9 cellular contexts compared by ENCODE assay signal in the genomic region with DNA sequence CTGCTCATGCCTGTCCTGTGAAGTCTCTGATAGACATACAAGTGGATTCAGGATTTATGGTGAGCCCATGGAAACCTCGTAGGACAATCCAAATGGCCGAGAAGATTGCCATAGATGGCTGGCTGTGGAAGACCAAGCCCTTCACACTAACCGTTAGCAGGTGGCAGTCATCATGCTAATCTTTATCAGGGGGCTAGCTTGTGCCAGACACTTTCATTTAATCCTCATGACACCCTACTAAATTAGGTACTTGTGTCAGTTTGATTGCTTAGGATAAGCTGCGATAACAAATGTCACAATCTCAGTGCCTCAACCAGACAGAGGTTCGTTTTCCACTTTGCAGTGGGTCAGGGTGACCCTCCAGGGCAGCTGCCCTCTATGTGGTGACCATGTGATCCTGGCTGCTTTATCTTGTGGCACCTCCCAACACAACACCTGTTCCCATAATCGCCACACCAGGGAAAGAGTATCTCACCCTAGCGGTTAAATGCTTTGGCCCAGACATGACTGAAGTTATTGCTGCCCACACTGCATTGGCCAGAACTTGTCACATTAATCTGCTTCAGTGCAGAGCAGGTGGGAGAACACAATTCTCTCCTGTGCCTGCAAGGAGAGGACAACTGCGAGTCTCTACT.
DNase-seq lines count a peak whose midpoint lies in the region; ATAC-seq, FAIRE-seq and TF ChIP-seq lines count a peak whose summit lies in the region.
"Had no signal": no experiment of that assay in that cellular context is flagged by ENCODE, and none has a peak within 500 bp of the region (broad histone marks: within the 10 kb centered on the region; RNA-seq: fewer than 3 reads in every experiment).

No MANE protein-coding gene starts in this region.

- no peak overlapping the region for H3K23ac ChIP-seq in H1 (ENCODE audit: insufficient read length)

- no peaks in the 10 kb centered on the region for H3K4me1 ChIP-seq in H1 (replicated peaks in 1 of 4; ENCODE audit: control insufficient read depth in 3 of 4, insufficient read depth in 4 of 4, low read length in 3 of 4)
- H3K4me1 ChIP-seq in psoas muscle, result no peaks in the 10 kb centered on the region

- H3K9me3 ChIP-seq in H1 (ENCODE audit: insufficient read depth in 2 of 2, low read depth in 1 of 2, low read length in 1 of 2) (no peaks in the 10 kb centered on the region), psoas muscle (no peaks in the 10 kb centered on the region)

- no peaks in the 10 kb centered on the region for H3K79me1 ChIP-seq in H1 (ENCODE audit: low read depth, low read length)

- TF ChIP-seq POLR2A in H1 (IDR thresholded peaks at IDR 0.05; ENCODE audit: control extremely low read depth in 1 of 2, low read depth in 2 of 2, low read length in 2 of 2), result no peak

- H2AK5ac ChIP-seq in H1 (ENCODE audit: low read depth, low read length), result no peak overlapping the region

- no peak overlapping the region for H2AFZ ChIP-seq in H1 (ENCODE audit: low read length)

- POLR2A ChIA-PET in H1 (lab: Charles Lee; ENCODE audit: partially characterized antibody), result no interaction called here

- no peak for TF ChIP-seq EP300 in H1 (IDR thresholded peaks at IDR 0.05; ENCODE audit: borderline replicate concordance in 1 of 2, low read depth in 2 of 2, low read length in 2 of 2)

- no peak overlapping the region for H3K56ac ChIP-seq in H1 (replicated peaks; ENCODE audit: insufficient read length, low read depth, low read length)

- H2BK5ac ChIP-seq in H1 (ENCODE audit: low read depth, low read length), result no peak overlapping the region

- H3K14ac ChIP-seq in H1 (ENCODE audit: insufficient read length), result no peak overlapping the region

- no peaks in the 10 kb centered on the region for H3K23me2 ChIP-seq in H1 (ENCODE audit: low read depth, low read length)

- TF ChIP-seq RAD21 in H1 (IDR thresholded peaks at IDR 0.05 in 1 of 2, conservative IDR thresholded peaks at IDR 0.05 in 1 of 2; ENCODE audit: low read depth in 2 of 2, low read length in 2 of 2), result peak; percentile 18 to 36; a peak in 3 of 4 replicates

- no peaks in the 10 kb centered on the region for H3K79me2 ChIP-seq in H1 (ENCODE audit: control insufficient read depth in 1 of 2, insufficient read depth in 2 of 2, low read length in 2 of 2)

- H2BK15ac ChIP-seq in H1 (ENCODE audit: low read length), result no peak overlapping the region

- H3K18ac ChIP-seq in H1 (ENCODE audit: extremely low read depth, low read length), result no peak overlapping the region

- DNase-seq in SKM-1 treated with dmso at 0.1 percent for 144 hours (lab: John Stamatoyannopoulos, UW; ENCODE audit: unreplicated experiment), result peak; percentile 7
- no peak for DNase-seq in SKM-1 (lab: John Stamatoyannopoulos, UW; ENCODE audit: unreplicated experiment)
- peak; percentile 32 for DNase-seq in NCI-H2227 treated with DMSO at 0.1 percent for 48 hours (lab: John Stamatoyannopoulos, UW)
- DNase-seq in H1 (ENCODE audit: low read depth in 1 of 2, low spot score in 2 of 2), result no peak
- DNase-seq in psoas muscle, result no peak
- DNase-seq in NCI-H345 treated with DMSO at 0.1 percent for 48 hours (lab: John Stamatoyannopoulos, UW; ENCODE audit: unreplicated experiment), result no peak
- no peak for DNase-seq in DMS114 treated with DMSO at 0.1 percent for 48 hours (lab: John Stamatoyannopoulos, UW; ENCODE audit: unreplicated experiment)
- DNase-seq in NCI-H1105 (lab: John Stamatoyannopoulos, UW), result no peak
- DNase-seq: CD4-positive, CD25-positive, alpha-beta regulatory T cell had no signal

- no peaks in the 10 kb centered on the region for H4K20me1 ChIP-seq in H1 (replicated peaks in 1 of 2; ENCODE audit: control insufficient read depth in 1 of 2, insufficient read depth in 2 of 2, low read length in 2 of 2)

- no peak overlapping the region for H3K4ac ChIP-seq in H1 (replicated peaks; ENCODE audit: insufficient read length, low read depth, low read length)

- no peak overlapping the region for H4K8ac ChIP-seq in H1 (ENCODE audit: extremely low read depth, insufficient read depth, low read length)

- FAIRE-seq in H1 (lab: Jason Lieb, UNC), result peak; percentile 86

- H2BK120ac ChIP-seq in H1 (replicated peaks; ENCODE audit: low read depth, low read length), result no peak overlapping the region

- H2BK12ac ChIP-seq in H1 (ENCODE audit: low read depth, low read length), result no peak overlapping the region

- CTCF ChIA-PET in H1 (lab: Charles Lee; ENCODE audit: partially characterized antibody), result interaction anchor here (0.8 to 2.9 kb wide), 4 partner anchors 14 to 124 kb away, joined by 3 to 14 read pairs (median 4); no protein-coding TSS in a partner anchor

- H3K27ac ChIP-seq in H1 (ENCODE audit: low read depth, low read length) (no peak overlapping the region), psoas muscle (peak overlapping the region; percentile 12)

- H3K4me2 ChIP-seq in H1 (ENCODE audit: insufficient read depth in 1 of 2, low read depth in 2 of 2, low read length in 2 of 2), result no peak overlapping the region

- WGBS in H1 (ENCODE audit: extremely low coverage in 1 of 2, insufficient coverage in 1 of 2, insufficient read length in 1 of 2, insufficient replicate concordance in 2 of 2, low coverage in 1 of 2, low lambda C conversion rate in 2 of 2, missing lambda C conversion rate in 1 of 2), 2 experiments, result 82% methylated on average over 8 of the region's 8 CpGs; no CpG with 5 or more reads in 1 of the 2 experiments
- WGBS in psoas muscle, 3 donors, result 26 to 52% (median 42%) methylated on average over 8 of the region's 8 CpGs

- no peak overlapping the region for H2BK20ac ChIP-seq in H1 (ENCODE audit: low read length)

- ATAC-seq in psoas muscle, result peak; percentile 51 to 90 (median 76)

- H4K91ac ChIP-seq in H1 (replicated peaks; ENCODE audit: insufficient read length, low read length), result no peak overlapping the region

- H3K36me3 ChIP-seq in H1 (ENCODE audit: control insufficient read depth in 2 of 4, insufficient read depth in 4 of 4, low read length in 3 of 4) (no peaks in the 10 kb centered on the region), psoas muscle (ENCODE audit: insufficient read depth in 1 of 2, low read depth in 1 of 2) (no peaks in the 10 kb centered on the region)

- TF ChIP-seq CTCF in H1 (IDR thresholded peaks at IDR 0.05; ENCODE audit: control extremely low read depth in 1 of 3, insufficient read depth in 1 of 3, low read depth in 1 of 3, low read length in 3 of 3), result peak; percentile 24 to 45 (median 35); a peak in 3 of 4 replicates
- no peak for TF ChIP-seq CTCF in psoas muscle (IDR thresholded peaks at IDR 0.05)

- intact Hi-C loops in psoas muscle (cut with DNase I), result no loop called here

- no peak overlapping the region for H3K9ac ChIP-seq in H1 (replicated peaks in 1 of 4; ENCODE audit: extremely low read depth in 1 of 4, low read depth in 3 of 4, low read length in 3 of 4)

- H3K4me3 ChIP-seq in H1 (ENCODE audit: extremely low read depth in 1 of 4, insufficient read depth in 2 of 4, low read depth in 3 of 4, low read length in 4 of 4) (no peak overlapping the region), psoas muscle (no peak overlapping the region)

- no peaks in the 10 kb centered on the region for H3K27me3 ChIP-seq in H1 (replicated peaks in 1 of 4; ENCODE audit: control insufficient read depth in 3 of 4, extremely low read depth in 1 of 4, insufficient read depth in 3 of 4, low read length in 3 of 4)
- peaks cover 0 to 30% (median 0%) of the 10 kb centered on the region in 3 donors for H3K27me3 ChIP-seq in psoas muscle (ENCODE audit: insufficient read depth in 3 of 3, low read length in 2 of 3)

- no peak overlapping the region for H4K5ac ChIP-seq in H1 (ENCODE audit: insufficient read length, low read depth, low read length)

TF ChIP-seq in H1, 55 proteins besides CTCF, POLR2A, EP300 and RAD21:
- TF ChIP-seq JUN (IDR thresholded peaks at IDR 0.05; ENCODE audit: low read depth, low read length) (no peak), POU5F1 (IDR thresholded peaks at IDR 0.05; ENCODE audit: low read depth, low read length) (no peak), SAP30 (IDR thresholded peaks at IDR 0.05; ENCODE audit: insufficient read depth, insufficient replicate concordance, low read length) (no peak), BACH1 (IDR thresholded peaks at IDR 0.05; ENCODE audit: low read length) (no peak), EGR1 (IDR thresholded peaks at IDR 0.05; ENCODE audit: borderline replicate concordance, low read depth, low read length) (no peak), SIRT6 (IDR thresholded peaks at IDR 0.05; ENCODE audit: low read length) (no peak), BRCA1 (IDR thresholded peaks at IDR 0.05; ENCODE audit: low read depth, low read length) (no peak), RNF2 (IDR thresholded peaks at IDR 0.05; ENCODE audit: borderline replicate concordance, low read depth, low read length, missing control alignments, poor library complexity, severe bottlenecking) (no peak), NRF1 (IDR thresholded peaks at IDR 0.05; ENCODE audit: low read depth, low read length) (no peak), KDM5A (IDR thresholded peaks at IDR 0.05; ENCODE audit: low read length) (no peak), SP1 (IDR thresholded peaks at IDR 0.05; ENCODE audit: low read depth, low read length) (no peak), HDAC6 (IDR thresholded peaks at IDR 0.05; ENCODE audit: low read depth, low read length) (no peak), TCF12 (IDR thresholded peaks at IDR 0.05; ENCODE audit: low read depth, low read length) (no peak), FOSL1 (IDR thresholded peaks at IDR 0.05; ENCODE audit: insufficient read depth, low read depth, low read length) (no peak)
- TF ChIP-seq, protein P1, sequence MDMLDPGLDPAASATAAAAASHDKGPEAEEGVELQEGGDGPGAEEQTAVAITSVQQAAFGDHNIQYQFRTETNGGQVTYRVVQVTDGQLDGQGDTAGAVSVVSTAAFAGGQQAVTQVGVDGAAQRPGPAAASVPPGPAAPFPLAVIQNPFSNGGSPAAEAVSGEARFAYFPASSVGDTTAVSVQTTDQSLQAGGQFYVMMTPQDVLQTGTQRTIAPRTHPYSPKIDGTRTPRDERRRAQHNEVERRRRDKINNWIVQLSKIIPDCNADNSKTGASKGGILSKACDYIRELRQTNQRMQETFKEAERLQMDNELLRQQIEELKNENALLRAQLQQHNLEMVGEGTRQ (IDR thresholded peaks at IDR 0.05; ENCODE audit: low read length), result no peak

Comparison
In these comparisons a context has a peak if more than half of its experiments do, and no peak if none do; other contexts are left out.
1. DNase-seq: peak in SKM-1 treated with dmso at 0.1 percent for 144 hours (single experiment) and NCI-H2227 treated with DMSO at 0.1 percent for 48 hours (single experiment); none in SKM-1 (single experiment), H1 (0 of 2), psoas muscle (0 of 2), NCI-H345 treated with DMSO at 0.1 percent for 48 hours (single experiment), DMS114 treated with DMSO at 0.1 percent for 48 hours (single experiment) and NCI-H1105 (single experiment).